ENCODE assay signal across 1 cellular context in the genomic region with DNA sequence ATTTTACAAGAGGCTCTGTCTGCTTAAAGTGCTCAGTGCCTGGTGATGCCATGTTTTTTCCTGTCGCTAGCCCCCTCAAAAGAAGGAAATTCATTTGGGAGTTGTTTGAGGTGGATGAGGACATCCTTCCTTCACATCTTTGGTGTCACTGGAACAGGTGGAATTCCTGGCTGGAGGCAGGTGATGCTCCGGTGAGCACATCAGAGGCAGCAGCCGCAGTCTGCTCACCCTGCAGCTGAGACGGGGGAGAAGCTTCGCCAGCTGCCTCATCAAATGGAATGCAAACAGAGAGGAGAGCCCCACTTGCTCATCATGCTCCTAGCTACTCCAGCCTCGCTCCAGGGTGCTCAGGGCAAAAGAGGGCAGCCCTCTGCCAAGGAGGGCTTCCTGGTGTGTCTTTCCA.
TF ChIP-seq lines count a peak whose summit lies in the region.

No MANE protein-coding gene starts in this region.

TF ChIP-seq in GM23338, 12 proteins besides CTCF, POLR2A, EP300 and RAD21 (continued from another document):
- TF ChIP-seq, protein P1, sequence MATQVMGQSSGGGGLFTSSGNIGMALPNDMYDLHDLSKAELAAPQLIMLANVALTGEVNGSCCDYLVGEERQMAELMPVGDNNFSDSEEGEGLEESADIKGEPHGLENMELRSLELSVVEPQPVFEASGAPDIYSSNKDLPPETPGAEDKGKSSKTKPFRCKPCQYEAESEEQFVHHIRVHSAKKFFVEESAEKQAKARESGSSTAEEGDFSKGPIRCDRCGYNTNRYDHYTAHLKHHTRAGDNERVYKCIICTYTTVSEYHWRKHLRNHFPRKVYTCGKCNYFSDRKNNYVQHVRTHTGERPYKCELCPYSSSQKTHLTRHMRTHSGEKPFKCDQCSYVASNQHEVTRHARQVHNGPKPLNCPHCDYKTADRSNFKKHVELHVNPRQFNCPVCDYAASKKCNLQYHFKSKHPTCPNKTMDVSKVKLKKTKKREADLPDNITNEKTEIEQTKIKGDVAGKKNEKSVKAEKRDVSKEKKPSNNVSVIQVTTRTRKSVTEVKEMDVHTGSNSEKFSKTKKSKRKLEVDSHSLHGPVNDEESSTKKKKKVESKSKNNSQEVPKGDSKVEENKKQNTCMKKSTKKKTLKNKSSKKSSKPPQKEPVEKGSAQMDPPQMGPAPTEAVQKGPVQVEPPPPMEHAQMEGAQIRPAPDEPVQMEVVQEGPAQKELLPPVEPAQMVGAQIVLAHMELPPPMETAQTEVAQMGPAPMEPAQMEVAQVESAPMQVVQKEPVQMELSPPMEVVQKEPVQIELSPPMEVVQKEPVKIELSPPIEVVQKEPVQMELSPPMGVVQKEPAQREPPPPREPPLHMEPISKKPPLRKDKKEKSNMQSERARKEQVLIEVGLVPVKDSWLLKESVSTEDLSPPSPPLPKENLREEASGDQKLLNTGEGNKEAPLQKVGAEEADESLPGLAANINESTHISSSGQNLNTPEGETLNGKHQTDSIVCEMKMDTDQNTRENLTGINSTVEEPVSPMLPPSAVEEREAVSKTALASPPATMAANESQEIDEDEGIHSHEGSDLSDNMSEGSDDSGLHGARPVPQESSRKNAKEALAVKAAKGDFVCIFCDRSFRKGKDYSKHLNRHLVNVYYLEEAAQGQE (IDR thresholded peaks at IDR 0.05; ENCODE audit: unreplicated experiment) = no peak
TF ChIP-seq in GM23338: peak in this region for 0.
